Comparison of ENCODE assay signal across 11 cellular contexts in the genomic region with DNA sequence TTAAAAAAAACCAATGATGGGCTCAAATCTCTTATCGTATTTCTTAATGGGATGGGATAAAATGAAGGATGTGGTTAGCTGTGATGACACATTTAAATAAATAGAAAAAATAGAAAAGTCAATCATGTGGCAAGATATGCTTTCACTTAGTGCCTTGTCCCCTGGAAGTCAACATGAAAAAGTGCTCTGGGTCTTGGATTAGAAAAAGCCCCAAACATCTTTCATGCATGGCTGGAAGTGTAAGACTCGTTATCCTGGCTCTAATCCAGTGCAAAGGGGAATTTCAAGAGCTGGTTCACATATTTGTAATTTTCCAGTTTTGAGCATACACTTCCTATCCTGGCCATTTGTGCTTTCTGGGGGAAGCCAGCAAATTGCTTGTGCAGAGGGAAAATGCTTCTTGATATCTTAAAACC.
DNase-seq lines count a peak whose midpoint lies in the region; ATAC-seq and TF ChIP-seq lines count a peak whose summit lies in the region.
"Had no signal": no experiment of that assay in that cellular context is flagged by ENCODE, and none has a peak within 500 bp of the region (broad histone marks: within the 10 kb centered on the region; RNA-seq: fewer than 3 reads in every experiment).

No MANE protein-coding gene starts in this region.

- H3K9me3 Mint-ChIP-seq in MCF 10A (ENCODE audit: unreplicated experiment), result no peaks in the 10 kb centered on the region

- H3K4me1 ChIP-seq in breast epithelium (no peaks in the 10 kb centered on the region), tibial artery (peaks cover 0 to 33% (median 13%) of the 10 kb centered on the region in 4 donors)
- H3K4me1 ChIP-seq: Caco-2 had no signal

- DNase-seq in MCF 10A (ENCODE audit: unreplicated experiment) (peak; percentile 45), breast epithelium (ENCODE audit: low spot score in 2 of 2) (no peak), RPMI7951 (ENCODE audit: low read depth) (peak; percentile 91), left ventricle myocardium superior (no peak), tibial artery (no peak), head of caudate nucleus (no peak)
- DNase-seq in activated effector memory CD4-positive, alpha-beta T cell treated with Interleukin-2 at 50 U/mL for 16 hours, result no peak
- DNase-seq: Caco-2; cortex of kidney; stimulated activated naive CD4-positive, alpha-beta T cell had no signal

- H3K27ac Mint-ChIP-seq in MCF 10A (ENCODE audit: low read depth, unreplicated experiment), result no peak overlapping the region

- H3K27me3 Mint-ChIP-seq in MCF 10A (ENCODE audit: insufficient read depth, unreplicated experiment), result no peaks in the 10 kb centered on the region

- H3K4me3 ChIP-seq in breast epithelium (no peak overlapping the region), tibial artery (no peak overlapping the region)

- POLR2A ChIA-PET in MCF 10A (lab: Yijun Ruan, JAX), result no interaction called here

- CTCF ChIA-PET in MCF 10A (lab: Yijun Ruan, JAX), result interaction anchor here (1.1 kb wide), 1 partner anchor 32 kb away, joined by 5 read pairs; no protein-coding TSS in a partner anchor

- intact Hi-C loops in MCF 10A (cut with micrococcal nuclease) (no loop called here), breast epithelium (cut with DNase I; ENCODE audit: low total_unique reads) (no loop called here), left ventricle myocardium superior (cut with micrococcal nuclease) (no loop called here), tibial artery (cut with DNase I; ENCODE audit: low total_unique reads) (no loop called here), head of caudate nucleus (cut with DNase I) (no loop called here)

- TF ChIP-seq CTCF in MCF 10A (IDR thresholded peaks at IDR 0.05; ENCODE audit: unreplicated experiment) (no peak), breast epithelium (IDR thresholded peaks at IDR 0.05) (no peak), tibial artery (IDR thresholded peaks at IDR 0.05) (no peak)

- H3K27ac ChIP-seq in breast epithelium (peak overlapping the region in 1 of 2 donors; percentile 44), tibial artery (peak overlapping the region; percentile 49 to 50)

- H3K36me3 Mint-ChIP-seq in MCF 10A (ENCODE audit: insufficient read depth, unreplicated experiment), result no peaks in the 10 kb centered on the region

- ATAC-seq in left ventricle myocardium superior (peak; percentile 33), GM18519 (IDR thresholded peaks at IDR 0.05; ENCODE audit: low FRiP score, unreplicated experiment) (no peak)

- H3K9me3 ChIP-seq in breast epithelium, result no peaks in the 10 kb centered on the region
- H3K9me3 ChIP-seq in tibial artery, result no peaks in the 10 kb centered on the region
- H3K9me3 ChIP-seq: Caco-2 had no signal

- no peaks in the 10 kb centered on the region for H3K27me3 ChIP-seq in breast epithelium
- H3K27me3 ChIP-seq in tibial artery, result no peaks in the 10 kb centered on the region

- BruUV-seq in MCF 10A (replicated peaks; lab: Mats Ljungman, UMichigan), result no TSS peak

- no peak for TF ChIP-seq POLR2A in breast epithelium (IDR thresholded peaks at IDR 0.05)

- no peaks in the 10 kb centered on the region for H3K36me3 ChIP-seq in breast epithelium
- no peaks in the 10 kb centered on the region for H3K36me3 ChIP-seq in tibial artery

- no peak overlapping the region for H3K4me3 Mint-ChIP-seq in MCF 10A (ENCODE audit: unreplicated experiment)

- no peaks in the 10 kb centered on the region for H3K4me1 Mint-ChIP-seq in MCF 10A (ENCODE audit: insufficient read depth, unreplicated experiment)

Comparison
In these comparisons a context has a peak if more than half of its experiments do, and no peak if none do; other contexts are left out.
1. DNase-seq: peak in MCF 10A (single experiment) and RPMI7951 (single experiment); none in breast epithelium (0 of 2), left ventricle myocardium superior (single experiment), tibial artery (0 of 2), head of caudate nucleus (0 of 42) and activated effector memory CD4-positive, alpha-beta T cell treated with Interleukin-2 at 50 U/mL for 16 hours (single experiment).